Comparison of ENCODE assay signal across 8 cellular contexts in genomic region chr2:23940976-23941605, GRCh38. TPM values are rescaled to one million over a fixed set of nuclear protein-coding genes. Genes with fewer than 3 reads are reported as not detected.
DNase-seq lines count a peak whose midpoint lies in the region; ATAC-seq and TF ChIP-seq lines count a peak whose summit lies in the region.

No MANE protein-coding gene starts in this region.

- WGBS in suprapubic skin, result 2% methylated on average over 15 of the region's 15 CpGs

- TF ChIP-seq EP300 in suprapubic skin (IDR thresholded peaks at IDR 0.05), result no peak

- DNase-seq in NAMALWA (ENCODE audit: low spot score), result peak; percentile 82
- DNase-seq in MCF 10A (ENCODE audit: unreplicated experiment), result peak; percentile 53
- DNase-seq in left colon, result no peak
- DNase-seq in suprapubic skin (ENCODE audit: low spot score in 2 of 2), result no peak

- peak overlapping the region; percentile 76 for H3K4me3 Mint-ChIP-seq in MCF 10A (ENCODE audit: unreplicated experiment)

- H3K4me1 Mint-ChIP-seq in MCF 10A (ENCODE audit: insufficient read depth, unreplicated experiment), result peaks cover 25% of the 10 kb centered on the region

- peaks cover 9% of the 10 kb centered on the region for H3K36me3 Mint-ChIP-seq in MCF 10A (ENCODE audit: insufficient read depth, unreplicated experiment)

- no peaks in the 10 kb centered on the region for H3K9me3 Mint-ChIP-seq in MCF 10A (ENCODE audit: unreplicated experiment)

- POLR2A ChIA-PET in MCF 10A (lab: Yijun Ruan, JAX), result interaction anchor here (0.5 to 7.0 kb wide), 18 partner anchors 10 to 418 kb away, joined by 3 to 150 read pairs (median 4); partner anchors contain the start of genes ATAD2B, PFN4, SF3B6 and TP53I3

- intact Hi-C loops in MCF 10A (cut with micrococcal nuclease) (loop anchor here (5.0 kb wide), 1 partner anchor 141 kb away; the partner anchor contains the start of gene TP53I3), left colon (cut with DNase I, micrococcal nuclease) (no loop called here)

- no peaks in the 10 kb centered on the region for H3K36me3 ChIP-seq in suprapubic skin

- ATAC-seq in left colon (peak; percentile 25), HG03439 (IDR thresholded peaks at IDR 0.05; ENCODE audit: unreplicated experiment) (no peak), GM18517 (IDR thresholded peaks at IDR 0.05; ENCODE audit: unreplicated experiment) (no peak), HG03354 (IDR thresholded peaks at IDR 0.05; ENCODE audit: poor library complexity, severe bottlenecking, unreplicated experiment) (no peak)

- H3K4me3 ChIP-seq in GM08714 (ENCODE audit: low read length) (peak overlapping the region; percentile 72), suprapubic skin (peak overlapping the region; percentile 98)

- no peaks in the 10 kb centered on the region for H3K27me3 Mint-ChIP-seq in MCF 10A (ENCODE audit: insufficient read depth, unreplicated experiment)

- no peak for TF ChIP-seq CTCF in MCF 10A (IDR thresholded peaks at IDR 0.05; ENCODE audit: unreplicated experiment)
- TF ChIP-seq CTCF in suprapubic skin (IDR thresholded peaks at IDR 0.05), result no peak

- CTCF ChIA-PET in MCF 10A (lab: Yijun Ruan, JAX), result interaction anchor here (0.7 to 4.6 kb wide), 5 partner anchors 14 to 143 kb away, joined by 3 to 49 read pairs (median 4); partner anchors contain the start of genes ATAD2B and TP53I3

- peaks cover 21% of the 10 kb centered on the region for H3K4me1 ChIP-seq in suprapubic skin

- no peaks in the 10 kb centered on the region for H3K27me3 ChIP-seq in suprapubic skin

- peak overlapping the region; percentile 95 for H3K27ac ChIP-seq in suprapubic skin

- H3K9me3 ChIP-seq in suprapubic skin, result no peaks in the 10 kb centered on the region

- H3K27ac Mint-ChIP-seq in MCF 10A (ENCODE audit: low read depth, unreplicated experiment), result peak overlapping the region; percentile 30

- no peak for TF ChIP-seq POLR2A in suprapubic skin (IDR thresholded peaks at IDR 0.05)

- BruUV-seq in MCF 10A (replicated peaks; lab: Mats Ljungman, UMichigan), result TSS peak; percentile 47

RNA-seq across cellular contexts. Expression of gene UBXN2A, which starts 0.8 kb away (rescaled TPM):
- total RNA-seq in MCF 10A (2022) (13.0 and 13.6 TPM in 2 replicates), left colon (10 to 100 TPM; 15.6 to 15.8 TPM), suprapubic skin (10 to 100 TPM in 3 of 4 donors, 1 to 10 TPM in 1; 10.0 to 15.1 (median 12.1) TPM)

RNA-seq across cellular contexts. Expression of gene ATAD2B, which starts 14.2 kb away (rescaled TPM):
- total RNA-seq in MCF 10A (2022) (19.6 and 19.7 TPM in 2 replicates), left colon (10 to 100 TPM; 23.3 to 33.0 TPM), suprapubic skin (10 to 100 TPM; 28.8 to 81.9 (median 31.8) TPM)

Comparison
In these comparisons a context has a peak if more than half of its experiments do, and no peak if none do; other contexts are left out.
1. DNase-seq: peak in NAMALWA (single experiment) and MCF 10A (single experiment); none in left colon (0 of 2) and suprapubic skin (0 of 2).